In the genomic region with DNA sequence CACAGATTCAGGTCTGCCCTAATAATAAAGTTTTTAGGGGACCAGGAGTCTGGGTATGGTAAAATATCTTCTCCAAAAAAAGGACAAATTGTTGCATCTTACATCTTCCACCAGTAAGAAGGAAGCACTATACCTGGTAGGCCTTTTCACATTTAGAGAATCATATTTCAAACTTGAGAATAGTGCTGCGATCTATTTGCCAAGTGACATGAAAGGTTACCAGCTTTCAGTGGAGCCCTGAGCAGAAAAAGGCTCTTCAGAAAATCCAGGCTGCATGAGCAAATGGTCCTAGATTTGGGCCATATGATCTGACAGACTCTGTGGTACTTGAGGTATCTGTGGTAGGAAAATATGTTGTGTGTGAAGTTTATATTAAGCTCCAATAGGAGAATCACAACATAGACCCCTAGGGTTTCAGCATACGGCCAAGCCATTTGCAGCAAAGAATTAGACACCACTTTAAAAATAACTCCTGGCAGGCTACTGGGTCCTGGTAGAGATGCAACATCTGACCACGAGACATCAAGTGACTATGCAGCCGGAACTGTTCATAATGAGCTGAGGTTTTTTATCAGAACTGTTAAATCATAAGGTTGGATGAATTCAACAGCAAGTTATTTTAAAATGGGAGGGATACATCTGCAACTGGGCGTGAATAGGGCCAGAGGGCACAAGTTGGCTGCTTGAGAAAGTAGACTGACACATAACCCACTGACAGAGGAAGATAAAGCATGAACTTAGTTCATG, we compare ENCODE assay signal across 14 cellular contexts. TPM values are rescaled to one million over a fixed set of nuclear protein-coding genes. Genes with fewer than 3 reads are reported as not detected.
DNase-seq lines count a peak whose midpoint lies in the region; ATAC-seq and TF ChIP-seq lines count a peak whose summit lies in the region.
"Had no signal": no experiment of that assay in that cellular context is flagged by ENCODE, and none has a peak within 500 bp of the region (broad histone marks: within the 10 kb centered on the region; RNA-seq: fewer than 3 reads in every experiment).

No MANE protein-coding gene starts in this region.

- no peak overlapping the region for H3K9ac ChIP-seq in neural progenitor cell

- H3K4me2 ChIP-seq in osteoblast (ENCODE audit: insufficient read depth, low read length) (peak overlapping the region; percentile 31), neural progenitor cell (no peak overlapping the region)

- no peak overlapping the region for H3K4me3 ChIP-seq in osteoblast (ENCODE audit: insufficient read depth, low read length)
- no peak overlapping the region for H3K4me3 ChIP-seq in neural progenitor cell
- H3K4me3 ChIP-seq: uterus had no signal

- H3K27ac ChIP-seq in osteoblast (ENCODE audit: low read depth, low read length): peak overlapping the region; percentile 81
- H3K27ac ChIP-seq in neural progenitor cell: no peak overlapping the region
- H3K27ac ChIP-seq: uterus had no signal

- no peak overlapping the region for H3K4me3 Mint-ChIP-seq in neural progenitor cell

- no peak for ATAC-seq in GM18868 (IDR thresholded peaks at IDR 0.05; ENCODE audit: unreplicated experiment)

- no peak overlapping the region for H3K27ac Mint-ChIP-seq in neural progenitor cell

- no peaks in the 10 kb centered on the region for H3K36me3 Mint-ChIP-seq in neural progenitor cell

- H3K79me2 ChIP-seq in osteoblast (ENCODE audit: insufficient read depth, low read length): no peaks in the 10 kb centered on the region
- H3K79me2 ChIP-seq in neural progenitor cell (ENCODE audit: low read depth): no peaks in the 10 kb centered on the region

- H3K27me3 Mint-ChIP-seq in neural progenitor cell (ENCODE audit: insufficient read depth, low read depth): no peaks in the 10 kb centered on the region

- no peaks in the 10 kb centered on the region for H4K20me1 ChIP-seq in osteoblast (ENCODE audit: insufficient read depth, low read length)
- H4K20me1 ChIP-seq in neural progenitor cell (ENCODE audit: low read depth): no peaks in the 10 kb centered on the region

- TF ChIP-seq CTCF in osteoblast (IDR thresholded peaks at IDR 0.05; ENCODE audit: extremely low read depth, low read depth, low read length) (no peak), neural progenitor cell (IDR thresholded peaks at IDR 0.05) (no peak)

- H3K4me1 Mint-ChIP-seq in neural progenitor cell: peaks cover 9% of the 10 kb centered on the region

- no peaks in the 10 kb centered on the region for H3F3A ChIP-seq in neural progenitor cell (ENCODE audit: low read depth)

- H3K36me3 ChIP-seq in osteoblast (ENCODE audit: insufficient read depth, low read length) (no peaks in the 10 kb centered on the region), neural progenitor cell (no peaks in the 10 kb centered on the region)
- H3K36me3 ChIP-seq: uterus had no signal

- no peaks in the 10 kb centered on the region for H3K9me3 ChIP-seq in osteoblast (ENCODE audit: low read depth, low read length)
- no peaks in the 10 kb centered on the region for H3K9me3 ChIP-seq in neural progenitor cell (ENCODE audit: low read depth)
- H3K9me3 ChIP-seq: uterus had no signal

- H2AFZ ChIP-seq in osteoblast (ENCODE audit: low read length) (peak overlapping the region; percentile 22), neural progenitor cell (replicated peaks) (no peak overlapping the region)

- H3K4me1 ChIP-seq in osteoblast (ENCODE audit: insufficient read depth, low read length) (peaks cover 25% of the 10 kb centered on the region), neural progenitor cell (peaks cover 10% of the 10 kb centered on the region)
- H3K4me1 ChIP-seq: uterus had no signal

- no peaks in the 10 kb centered on the region for H3K27me3 ChIP-seq in osteoblast (ENCODE audit: insufficient read depth, low read length)
- H3K27me3 ChIP-seq in neural progenitor cell: no peaks in the 10 kb centered on the region
- H3K27me3 ChIP-seq: uterus had no signal

- intact Hi-C loops in head of caudate nucleus (cut with DNase I): no loop called here

- no peaks in the 10 kb centered on the region for H3K9me3 Mint-ChIP-seq in neural progenitor cell

- DNase-seq in DMS 273 (lab: John Stamatoyannopoulos, UW; ENCODE audit: unreplicated experiment) (peak; percentile 91), OCI-M1 (lab: John Stamatoyannopoulos, UW) (peak; percentile 20), fibroblast of gingiva (ENCODE audit: low read depth) (peak; percentile 78), osteoblast (ENCODE audit: insufficient read length, low spot score, missing footprints) (peak; percentile 77), head of caudate nucleus (no peak), cerebellar nuclear complex (lab: John Stamatoyannopoulos, UW) (no peak), neural progenitor cell (ENCODE audit: low spot score) (no peak)
- DNase-seq: activated CD4-positive, alpha-beta T cell treated with anti-CD3 and anti-CD28 coated beads for 48 hours; activated gamma-delta T cell; COR-L47; effector CD4-positive, alpha-beta T cell; NCI-H748 treated with DMSO at 0.1 percent for 48 hours; uterus had no signal

RNA-seq across cellular contexts. Expression of gene CCDC190, which starts 38.6 kb away (rescaled TPM):
- 0.88 and 1.1 TPM in 2 replicates for total RNA-seq in osteoblast
- not detected in 2 replicates for total RNA-seq in neural progenitor cell (ENCODE audit: low replicate concordance)

Comparison
In these comparisons a context has a peak if more than half of its experiments do, and no peak if none do; other contexts are left out.
1. DNase-seq: peak in DMS 273 (single experiment), OCI-M1 (single experiment), fibroblast of gingiva (single experiment) and osteoblast (single experiment); none in head of caudate nucleus (0 of 42), cerebellar nuclear complex (0 of 2) and neural progenitor cell (single experiment).